1 cellular context compared by ENCODE assay signal in genomic region chr7:28419717-28420116, GRCh38.
TF ChIP-seq lines count a peak whose summit lies in the region.

No MANE protein-coding gene starts in this region.

TF ChIP-seq in A549, 52 proteins besides CTCF, POLR2A, EP300 and RAD21:
- TF ChIP-seq ELK1 (IDR thresholded peaks at IDR 0.05; ENCODE audit: low read depth, low read length) (no peak), REST (IDR thresholded peaks at IDR 0.05) (no peak), HOXB13 (CRISPR knock-in tag; IDR thresholded peaks at IDR 0.05; ENCODE audit: low read depth) (no peak), USF2 (IDR thresholded peaks at IDR 0.05) (no peak), JUN (IDR thresholded peaks at IDR 0.05) (no peak)
